8 cellular contexts compared by ENCODE assay signal in genomic region chr11:76379811-76380160, GRCh38. TPM values are rescaled to one million over a fixed set of nuclear protein-coding genes. Genes with fewer than 3 reads are reported as not detected.
DNase-seq lines count a peak whose midpoint lies in the region; ATAC-seq, FAIRE-seq and TF ChIP-seq lines count a peak whose summit lies in the region.

No MANE protein-coding gene starts in this region.

- H3K79me2 ChIP-seq in MM.1S (ENCODE audit: low read length): peaks cover 73% of the 10 kb centered on the region
- peaks cover 8 to 71% of the 10 kb centered on the region in 2 experiments for H3K79me2 ChIP-seq in H1 (ENCODE audit: control insufficient read depth in 1 of 2, insufficient read depth in 2 of 2, low read length in 2 of 2)
- peaks cover 86% of the 10 kb centered on the region for H3K79me2 ChIP-seq in neural progenitor cell (ENCODE audit: low read depth)

- WGBS in H1 (ENCODE audit: extremely low coverage in 1 of 2, insufficient coverage in 1 of 2, insufficient read length in 1 of 2, insufficient replicate concordance in 2 of 2, low coverage in 1 of 2, low lambda C conversion rate in 2 of 2, missing lambda C conversion rate in 1 of 2), 2 experiments: 65% methylated on average over 6 of the region's 6 CpGs; no CpG with 5 or more reads in 1 of the 2 experiments

- no peak overlapping the region for H2AK5ac ChIP-seq in H1 (ENCODE audit: low read depth, low read length)

- H3K79me1 ChIP-seq in H1 (ENCODE audit: low read depth, low read length): peaks cover 11% of the 10 kb centered on the region

- peaks cover 16% of the 10 kb centered on the region for H3K36me3 Mint-ChIP-seq in neural progenitor cell

- peak overlapping the region; percentile 38; the same call in 1 of the 2 replicates for H2AFZ ChIP-seq in MM.1S (ENCODE audit: low read length)
- no peak overlapping the region for H2AFZ ChIP-seq in H1 (ENCODE audit: low read length)
- H2AFZ ChIP-seq in neural progenitor cell (replicated peaks): no peak overlapping the region

- CTCF ChIA-PET in H1 (lab: Charles Lee; ENCODE audit: partially characterized antibody): interaction anchor here (1.1 kb wide), 1 partner anchor 80 kb away, joined by 4 read pairs; no protein-coding TSS in a partner anchor

- H3K14ac ChIP-seq in H1 (ENCODE audit: insufficient read length): no peak overlapping the region

- no peaks in the 10 kb centered on the region for H3K9me2 ChIP-seq in MM.1S (replicated peaks; ENCODE audit: insufficient read depth, low read length)

- H3K23ac ChIP-seq in H1 (ENCODE audit: insufficient read length): no peak overlapping the region

- no peak overlapping the region for H2BK15ac ChIP-seq in H1 (ENCODE audit: low read length)

- H4K91ac ChIP-seq in H1 (replicated peaks; ENCODE audit: insufficient read length, low read length): no peak overlapping the region

- TF ChIP-seq RAD21 in H1 (IDR thresholded peaks at IDR 0.05 in 1 of 2, conservative IDR thresholded peaks at IDR 0.05 in 1 of 2; ENCODE audit: low read depth in 2 of 2, low read length in 2 of 2): no peak

- no peak overlapping the region for H3K56ac ChIP-seq in H1 (replicated peaks; ENCODE audit: insufficient read length, low read depth, low read length)

- H2BK20ac ChIP-seq in H1 (ENCODE audit: low read length): no peak overlapping the region

- H2BK5ac ChIP-seq in H1 (ENCODE audit: low read depth, low read length): no peak overlapping the region

- H3K36me3 ChIP-seq in BLaER1: peaks cover 12% of the 10 kb centered on the region
- H3K36me3 ChIP-seq in MM.1S (replicated peaks; ENCODE audit: insufficient read depth, low read length): no peaks in the 10 kb centered on the region
- peaks cover 0 to 4% (median 0%) of the 10 kb centered on the region in 4 experiments; a peak in 1 of 8 replicates for H3K36me3 ChIP-seq in H1 (ENCODE audit: control insufficient read depth in 2 of 4, insufficient read depth in 4 of 4, low read length in 3 of 4)
- H3K36me3 ChIP-seq in neural progenitor cell: no peaks in the 10 kb centered on the region

- no peaks in the 10 kb centered on the region for H3K9me3 Mint-ChIP-seq in neural progenitor cell

- H4K5ac ChIP-seq in H1 (ENCODE audit: insufficient read length, low read depth, low read length): no peak overlapping the region

- no peak for TF ChIP-seq CTCF in MM.1S (IDR thresholded peaks at IDR 0.05; ENCODE audit: low read length)
- TF ChIP-seq CTCF in H1 (IDR thresholded peaks at IDR 0.05; ENCODE audit: control extremely low read depth in 1 of 3, insufficient read depth in 1 of 3, low read depth in 1 of 3, low read length in 3 of 3): no peak
- no peak for TF ChIP-seq CTCF in neural progenitor cell (IDR thresholded peaks at IDR 0.05)

- POLR2A ChIA-PET in H1 (lab: Charles Lee; ENCODE audit: partially characterized antibody): interaction anchor here (0.8 to 1.2 kb wide), 5 partner anchors 8 to 66 kb away, joined by 3 to 5 read pairs (median 3); partner anchors contain the start of gene EMSY

- H3K4me2 ChIP-seq in BLaER1: peak overlapping the region; percentile 97
- peak overlapping the region; percentile 83 for H3K4me2 ChIP-seq in MM.1S (ENCODE audit: low read depth, low read length)
- peak overlapping the region; percentile 75 to 93 for H3K4me2 ChIP-seq in H1 (ENCODE audit: insufficient read depth in 1 of 2, low read depth in 2 of 2, low read length in 2 of 2)
- H3K4me2 ChIP-seq in neural progenitor cell: peak overlapping the region; percentile 94

- no peak for FAIRE-seq in H1 (lab: Jason Lieb, UNC)

- DNase-seq in MM.1S (no peak), H1 (ENCODE audit: low read depth in 1 of 2, low spot score in 2 of 2) (no peak), neural progenitor cell (ENCODE audit: low spot score) (no peak), NCI-H345 (lab: John Stamatoyannopoulos, UW) (no peak), HPDE6-E6E7 (ENCODE audit: extremely low spot score) (no peak)
- no peak for DNase-seq in activated CD4-positive, alpha-beta T cell treated with anti-CD3 and anti-CD28 coated beads for 48 hours

- no peak overlapping the region for H2BK12ac ChIP-seq in H1 (ENCODE audit: low read depth, low read length)

- H3F3A ChIP-seq in MM.1S (ENCODE audit: insufficient read depth, low read length) (peaks cover 19% of the 10 kb centered on the region), neural progenitor cell (ENCODE audit: low read depth) (peaks cover 14% of the 10 kb centered on the region)

- H4K20me1 ChIP-seq in BLaER1 (peaks cover 57% of the 10 kb centered on the region), MM.1S (ENCODE audit: insufficient read depth, low read length) (peaks cover 25% of the 10 kb centered on the region), H1 (replicated peaks in 1 of 2; ENCODE audit: control insufficient read depth in 1 of 2, insufficient read depth in 2 of 2, low read length in 2 of 2) (peaks cover 5 to 11% of the 10 kb centered on the region in 2 experiments), neural progenitor cell (ENCODE audit: low read depth) (peaks cover 55% of the 10 kb centered on the region)

- H3K4ac ChIP-seq in H1 (replicated peaks; ENCODE audit: insufficient read length, low read depth, low read length): no peak overlapping the region

- no peak for TF ChIP-seq EP300 in H1 (IDR thresholded peaks at IDR 0.05; ENCODE audit: borderline replicate concordance in 1 of 2, low read depth in 2 of 2, low read length in 2 of 2)

- peaks cover 5% of the 10 kb centered on the region for H3K27me3 Mint-ChIP-seq in neural progenitor cell (ENCODE audit: insufficient read depth, low read depth)

- no peak overlapping the region for H2BK120ac ChIP-seq in H1 (replicated peaks; ENCODE audit: low read depth, low read length)

- no peak overlapping the region for H4K8ac ChIP-seq in H1 (ENCODE audit: extremely low read depth, insufficient read depth, low read length)

- H3K4me1 ChIP-seq in BLaER1 (peaks cover 42% of the 10 kb centered on the region), MM.1S (ENCODE audit: low read length) (peaks cover 37% of the 10 kb centered on the region), H1 (replicated peaks in 1 of 4; ENCODE audit: control insufficient read depth in 3 of 4, insufficient read depth in 4 of 4, low read length in 3 of 4) (peaks cover 2 to 14% (median 7%) of the 10 kb centered on the region in 4 experiments; a peak in 6 of 7 replicates), neural progenitor cell (peaks cover 21% of the 10 kb centered on the region)

- H3K27me3 ChIP-seq in BLaER1 (no peaks in the 10 kb centered on the region), MM.1S (replicated peaks; ENCODE audit: insufficient read depth, low read length) (no peaks in the 10 kb centered on the region), H1 (replicated peaks in 1 of 4; ENCODE audit: control insufficient read depth in 3 of 4, extremely low read depth in 1 of 4, insufficient read depth in 3 of 4, low read length in 3 of 4) (peaks cover 0 to 2% (median 0%) of the 10 kb centered on the region in 4 experiments; a peak in 2 of 7 replicates), neural progenitor cell (no peaks in the 10 kb centered on the region)

- TF ChIP-seq POLR2A in H1 (IDR thresholded peaks at IDR 0.05; ENCODE audit: control extremely low read depth in 1 of 2, low read depth in 2 of 2, low read length in 2 of 2): no peak

- H3K4me3 Mint-ChIP-seq in neural progenitor cell: peak overlapping the region; percentile 94

- H3K27ac Mint-ChIP-seq in neural progenitor cell: peak overlapping the region; percentile 78

- no peak for ATAC-seq in GM21717 (IDR thresholded peaks at IDR 0.05; ENCODE audit: unreplicated experiment)

- H3K27ac ChIP-seq in BLaER1 (peak overlapping the region; percentile 92), MM.1S (ENCODE audit: low read length) (no peak overlapping the region), H1 (ENCODE audit: low read depth, low read length) (no peak overlapping the region), neural progenitor cell (no peak overlapping the region)

- H3K9ac ChIP-seq in BLaER1 (peak overlapping the region; percentile 95), MM.1S (ENCODE audit: low read length) (peak overlapping the region; percentile 68), H1 (replicated peaks in 1 of 4; ENCODE audit: extremely low read depth in 1 of 4, low read depth in 3 of 4, low read length in 3 of 4) (peak overlapping the region in 2 of 4 experiments; percentile 35 to 65; a peak in 4 of 7 replicates), neural progenitor cell (peak overlapping the region; percentile 74)

- no peaks in the 10 kb centered on the region for H3K9me3 ChIP-seq in BLaER1
- no peaks in the 10 kb centered on the region for H3K9me3 ChIP-seq in MM.1S (replicated peaks; ENCODE audit: insufficient read depth, low read length)
- H3K9me3 ChIP-seq in H1 (ENCODE audit: insufficient read depth in 2 of 2, low read depth in 1 of 2, low read length in 1 of 2): no peaks in the 10 kb centered on the region
- H3K9me3 ChIP-seq in neural progenitor cell (ENCODE audit: low read depth): no peaks in the 10 kb centered on the region

- H3K4me1 Mint-ChIP-seq in neural progenitor cell: peaks cover 32% of the 10 kb centered on the region

- H3K18ac ChIP-seq in H1 (ENCODE audit: extremely low read depth, low read length): no peak overlapping the region

- H3K23me2 ChIP-seq in H1 (ENCODE audit: low read depth, low read length): peaks cover 13% of the 10 kb centered on the region

- H3K4me3 ChIP-seq in BLaER1 (peak overlapping the region; percentile 98), MM.1S (ENCODE audit: low read length) (peak overlapping the region; percentile 73), H1 (ENCODE audit: extremely low read depth in 1 of 4, insufficient read depth in 2 of 4, low read depth in 3 of 4, low read length in 4 of 4) (peak overlapping the region; percentile 68 to 91 (median 80)), neural progenitor cell (peak overlapping the region; percentile 73)

RNA-seq across cellular contexts. Expression of gene THAP12, which starts 1.1 kb away (rescaled TPM):
- 33.0 and 39.9 TPM in 2 replicates for total RNA-seq in H1 (2021; fragmentation: NEBNext Ultra II Directional; extraction: Animal tissue kit (Norgen Biotek cat#: 25700))
- 7.2 and 12.0 TPM in 2 replicates for polyA plus RNA-seq in H1 (2011; rRNA removed)
- polyA plus RNA-seq in H1 (2011; cell fraction: cytosol; rRNA removed): 15.6 TPM
- polyA plus RNA-seq in H1 (2011; cell fraction: nucleus; rRNA removed): 11.0 TPM
- polyA plus RNA-seq in H1 (2012, experiment 1 of 2): 12.3 to 23.5 TPM (median 14.7 TPM) in 4 replicates
- 2.7 TPM for polyA plus RNA-seq in H1 (2012, experiment 2 of 2)
- 31.9 TPM for polyA plus RNA-seq in H1 (2013, experiment 1 of 2)
- 30.4 TPM for polyA plus RNA-seq in H1 (2013, experiment 2 of 2)
- 14.5 and 22.1 TPM in 2 replicates for polyA minus RNA-seq in H1 (2011; rRNA and poly(A)+ RNA removed)
- polyA minus RNA-seq in H1 (2011; cell fraction: cytosol; rRNA and poly(A)+ RNA removed): 8.9 TPM
- 37.8 TPM for polyA minus RNA-seq in H1 (2011; cell fraction: nucleus; rRNA and poly(A)+ RNA removed)
- total RNA-seq in neural progenitor cell (ENCODE audit: low replicate concordance): 64.2 and 112 TPM in 2 replicates

RNA-seq across cellular contexts. Expression of gene GVQW3, which starts 1.3 kb away (rescaled TPM):
- total RNA-seq in H1 (2021; fragmentation: NEBNext Ultra II Directional; extraction: Animal tissue kit (Norgen Biotek cat#: 25700)): 7.6 and 8.1 TPM in 2 replicates
- polyA plus RNA-seq in H1 (2011; rRNA removed): 5.5 and 5.9 TPM in 2 replicates
- 7.8 TPM for polyA plus RNA-seq in H1 (2011; cell fraction: cytosol; rRNA removed)
- 6.9 TPM for polyA plus RNA-seq in H1 (2011; cell fraction: nucleus; rRNA removed)
- 5.3 to 9.2 TPM (median 5.6 TPM) in 4 replicates for polyA plus RNA-seq in H1 (2012, experiment 1 of 2)
- 1.4 TPM for polyA plus RNA-seq in H1 (2012, experiment 2 of 2)
- 4.7 TPM for polyA plus RNA-seq in H1 (2013, experiment 1 of 2)
- polyA plus RNA-seq in H1 (2013, experiment 2 of 2): 4.4 TPM
- 11.3 and 15.3 TPM in 2 replicates for polyA minus RNA-seq in H1 (2011; rRNA and poly(A)+ RNA removed)
- polyA minus RNA-seq in H1 (2011; cell fraction: cytosol; rRNA and poly(A)+ RNA removed): 7.2 TPM
- 17.5 TPM for polyA minus RNA-seq in H1 (2011; cell fraction: nucleus; rRNA and poly(A)+ RNA removed)
- total RNA-seq in neural progenitor cell (ENCODE audit: low replicate concordance): 14.8 and 15.2 TPM in 2 replicates
